ENCODE assay signal across 1 cellular context in the genomic region with DNA sequence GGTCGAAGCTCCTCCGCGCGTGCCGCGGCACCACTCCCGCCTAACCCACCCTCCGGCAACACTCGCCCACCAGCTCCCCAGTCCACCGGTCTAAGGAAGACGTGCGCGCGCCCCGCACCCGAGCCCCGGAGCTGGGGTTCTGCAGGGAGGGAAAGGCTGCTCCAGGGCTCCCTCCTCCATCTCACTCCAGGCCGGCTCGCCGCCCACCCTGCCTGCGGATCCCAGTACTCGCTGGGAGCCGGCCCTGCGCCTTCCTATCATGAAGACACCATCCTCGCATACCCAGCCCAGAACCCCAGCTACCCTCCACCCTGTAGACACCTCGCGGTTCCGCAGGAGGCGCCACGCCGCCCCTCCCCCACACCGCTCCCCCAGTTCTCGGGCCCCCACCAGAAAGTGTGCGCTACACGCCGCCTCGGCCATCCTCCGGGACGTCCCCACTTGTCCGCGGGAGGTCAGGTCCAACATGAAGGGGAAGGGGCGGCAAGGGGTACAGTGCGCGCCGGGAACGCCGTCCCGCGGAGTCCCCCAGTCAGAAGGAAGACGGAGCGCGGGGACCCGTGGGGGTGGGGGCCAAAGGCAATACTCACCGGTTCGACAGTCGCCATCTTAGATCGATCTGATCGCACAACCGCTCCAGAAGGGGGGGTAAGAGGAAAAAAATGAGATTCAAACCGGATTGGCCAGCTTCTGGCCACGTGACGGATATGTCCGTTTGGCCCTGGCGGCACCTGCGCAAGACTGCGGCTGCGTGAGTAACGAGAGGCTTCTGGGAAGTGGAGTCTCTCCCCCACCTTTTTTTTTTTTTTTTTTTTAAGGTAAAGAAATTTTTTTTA.
TF ChIP-seq lines count a peak whose summit lies in the region.

A gene with protein sequence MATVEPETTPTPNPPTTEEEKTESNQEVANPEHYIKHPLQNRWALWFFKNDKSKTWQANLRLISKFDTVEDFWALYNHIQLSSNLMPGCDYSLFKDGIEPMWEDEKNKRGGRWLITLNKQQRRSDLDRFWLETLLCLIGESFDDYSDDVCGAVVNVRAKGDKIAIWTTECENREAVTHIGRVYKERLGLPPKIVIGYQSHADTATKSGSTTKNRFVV (minus strand): TSS at position 629 of the 836 bp plus-strand sequence. CDS start 21 bp downstream, at position 608.

TF ChIP-seq in HepG2, 621 proteins besides CTCF, POLR2A, EP300 and RAD21 (continued from another document and continues in another):
- TF ChIP-seq, protein P1, sequence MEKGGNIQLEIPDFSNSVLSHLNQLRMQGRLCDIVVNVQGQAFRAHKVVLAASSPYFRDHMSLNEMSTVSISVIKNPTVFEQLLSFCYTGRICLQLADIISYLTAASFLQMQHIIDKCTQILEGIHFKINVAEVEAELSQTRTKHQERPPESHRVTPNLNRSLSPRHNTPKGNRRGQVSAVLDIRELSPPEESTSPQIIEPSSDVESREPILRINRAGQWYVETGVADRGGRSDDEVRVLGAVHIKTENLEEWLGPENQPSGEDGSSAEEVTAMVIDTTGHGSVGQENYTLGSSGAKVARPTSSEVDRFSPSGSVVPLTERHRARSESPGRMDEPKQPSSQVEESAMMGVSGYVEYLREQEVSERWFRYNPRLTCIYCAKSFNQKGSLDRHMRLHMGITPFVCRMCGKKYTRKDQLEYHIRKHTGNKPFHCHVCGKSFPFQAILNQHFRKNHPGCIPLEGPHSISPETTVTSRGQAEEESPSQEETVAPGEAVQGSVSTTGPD (CRISPR knock-in tag; IDR thresholded peaks at IDR 0.05), result no peak
- TF ChIP-seq, protein P2, sequence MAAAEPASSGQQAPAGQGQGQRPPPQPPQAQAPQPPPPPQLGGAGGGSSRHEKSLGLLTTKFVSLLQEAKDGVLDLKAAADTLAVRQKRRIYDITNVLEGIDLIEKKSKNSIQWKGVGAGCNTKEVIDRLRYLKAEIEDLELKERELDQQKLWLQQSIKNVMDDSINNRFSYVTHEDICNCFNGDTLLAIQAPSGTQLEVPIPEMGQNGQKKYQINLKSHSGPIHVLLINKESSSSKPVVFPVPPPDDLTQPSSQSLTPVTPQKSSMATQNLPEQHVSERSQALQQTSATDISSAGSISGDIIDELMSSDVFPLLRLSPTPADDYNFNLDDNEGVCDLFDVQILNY (CRISPR knock-in tag; conservative IDR thresholded peaks at IDR 0.05), result no peak
- 0 out of 2 replicates have a peak, but pooled peaks have one; percentile 23 for TF ChIP-seq ZNF224 (CRISPR knock-in tag; IDR thresholded peaks at IDR 0.05)
- no peak for TF ChIP-seq MATR3 (CRISPR knock-in tag; IDR thresholded peaks at IDR 0.05)
- TF ChIP-seq ADNP (CRISPR knock-in tag; IDR thresholded peaks at IDR 0.05), result no peak
- TF ChIP-seq, protein P3, sequence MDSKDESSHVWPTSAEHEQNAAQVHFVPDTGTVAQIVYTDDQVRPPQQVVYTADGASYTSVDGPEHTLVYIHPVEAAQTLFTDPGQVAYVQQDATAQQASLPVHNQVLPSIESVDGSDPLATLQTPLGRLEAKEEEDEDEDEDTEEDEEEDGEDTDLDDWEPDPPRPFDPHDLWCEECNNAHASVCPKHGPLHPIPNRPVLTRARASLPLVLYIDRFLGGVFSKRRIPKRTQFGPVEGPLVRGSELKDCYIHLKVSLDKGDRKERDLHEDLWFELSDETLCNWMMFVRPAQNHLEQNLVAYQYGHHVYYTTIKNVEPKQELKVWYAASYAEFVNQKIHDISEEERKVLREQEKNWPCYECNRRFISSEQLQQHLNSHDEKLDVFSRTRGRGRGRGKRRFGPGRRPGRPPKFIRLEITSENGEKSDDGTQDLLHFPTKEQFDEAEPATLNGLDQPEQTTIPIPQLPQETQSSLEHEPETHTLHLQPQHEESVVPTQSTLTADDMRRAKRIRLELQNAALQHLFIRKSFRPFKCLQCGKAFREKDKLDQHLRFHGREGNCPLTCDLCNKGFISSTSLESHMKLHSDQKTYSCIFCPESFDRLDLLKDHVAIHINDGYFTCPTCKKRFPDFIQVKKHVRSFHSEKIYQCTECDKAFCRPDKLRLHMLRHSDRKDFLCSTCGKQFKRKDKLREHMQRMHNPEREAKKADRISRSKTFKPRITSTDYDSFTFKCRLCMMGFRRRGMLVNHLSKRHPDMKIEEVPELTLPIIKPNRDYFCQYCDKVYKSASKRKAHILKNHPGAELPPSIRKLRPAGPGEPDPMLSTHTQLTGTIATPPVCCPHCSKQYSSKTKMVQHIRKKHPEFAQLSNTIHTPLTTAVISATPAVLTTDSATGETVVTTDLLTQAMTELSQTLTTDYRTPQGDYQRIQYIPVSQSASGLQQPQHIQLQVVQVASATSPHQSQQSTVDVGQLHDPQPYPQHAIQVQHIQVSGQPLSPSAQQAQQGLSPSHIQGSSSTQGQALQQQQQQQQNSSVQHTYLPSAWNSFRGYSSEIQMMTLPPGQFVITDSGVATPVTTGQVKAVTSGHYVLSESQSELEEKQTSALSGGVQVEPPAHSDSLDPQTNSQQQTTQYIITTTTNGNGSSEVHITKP (CRISPR knock-in tag; IDR thresholded peaks at IDR 0.05; ENCODE audit: low read depth), result 0 out of 2 replicates have a peak, but pooled peaks have one; percentile 27
- TF ChIP-seq ARHGAP35 (CRISPR knock-in tag; IDR thresholded peaks at IDR 0.05; ENCODE audit: borderline replicate concordance), result no peak
- peak; percentile 5; the same call in 1 of the 2 replicates for TF ChIP-seq ZNF546 (CRISPR knock-in tag; conservative IDR thresholded peaks at IDR 0.05)
- no peak for TF ChIP-seq ZNF264 (CRISPR knock-in tag; IDR thresholded peaks at IDR 0.05)
- no peak for TF ChIP-seq MXI1 (IDR thresholded peaks at IDR 0.05; ENCODE audit: borderline replicate concordance, low read depth, low read length)
- TF ChIP-seq TRIM24 (CRISPR knock-in tag; IDR thresholded peaks at IDR 0.05), result no peak
- TF ChIP-seq ZSCAN9 (CRISPR knock-in tag; IDR thresholded peaks at IDR 0.05; ENCODE audit: borderline replicate concordance), result no peak
- no peak for TF ChIP-seq ZNF296 (CRISPR knock-in tag; conservative IDR thresholded peaks at IDR 0.05)
- TF ChIP-seq NFYC (CRISPR knock-in tag; IDR thresholded peaks at IDR 0.05), result peak; percentile 87
- TF ChIP-seq, protein P4, sequence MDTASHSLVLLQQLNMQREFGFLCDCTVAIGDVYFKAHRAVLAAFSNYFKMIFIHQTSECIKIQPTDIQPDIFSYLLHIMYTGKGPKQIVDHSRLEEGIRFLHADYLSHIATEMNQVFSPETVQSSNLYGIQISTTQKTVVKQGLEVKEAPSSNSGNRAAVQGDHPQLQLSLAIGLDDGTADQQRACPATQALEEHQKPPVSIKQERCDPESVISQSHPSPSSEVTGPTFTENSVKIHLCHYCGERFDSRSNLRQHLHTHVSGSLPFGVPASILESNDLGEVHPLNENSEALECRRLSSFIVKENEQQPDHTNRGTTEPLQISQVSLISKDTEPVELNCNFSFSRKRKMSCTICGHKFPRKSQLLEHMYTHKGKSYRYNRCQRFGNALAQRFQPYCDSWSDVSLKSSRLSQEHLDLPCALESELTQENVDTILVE (CRISPR knock-in tag; IDR thresholded peaks at IDR 0.05), result 0 out of 2 replicates have a peak, but pooled peaks have one; percentile 41
- TF ChIP-seq ZNF468 (CRISPR knock-in tag; IDR thresholded peaks at IDR 0.05), result no peak
- TF ChIP-seq ZNF446 (CRISPR knock-in tag; IDR thresholded peaks at IDR 0.05), result no peak
- TF ChIP-seq, protein P5, sequence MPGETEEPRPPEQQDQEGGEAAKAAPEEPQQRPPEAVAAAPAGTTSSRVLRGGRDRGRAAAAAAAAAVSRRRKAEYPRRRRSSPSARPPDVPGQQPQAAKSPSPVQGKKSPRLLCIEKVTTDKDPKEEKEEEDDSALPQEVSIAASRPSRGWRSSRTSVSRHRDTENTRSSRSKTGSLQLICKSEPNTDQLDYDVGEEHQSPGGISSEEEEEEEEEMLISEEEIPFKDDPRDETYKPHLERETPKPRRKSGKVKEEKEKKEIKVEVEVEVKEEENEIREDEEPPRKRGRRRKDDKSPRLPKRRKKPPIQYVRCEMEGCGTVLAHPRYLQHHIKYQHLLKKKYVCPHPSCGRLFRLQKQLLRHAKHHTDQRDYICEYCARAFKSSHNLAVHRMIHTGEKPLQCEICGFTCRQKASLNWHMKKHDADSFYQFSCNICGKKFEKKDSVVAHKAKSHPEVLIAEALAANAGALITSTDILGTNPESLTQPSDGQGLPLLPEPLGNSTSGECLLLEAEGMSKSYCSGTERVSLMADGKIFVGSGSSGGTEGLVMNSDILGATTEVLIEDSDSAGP (CRISPR knock-in tag; IDR thresholded peaks at IDR 0.05; ENCODE audit: borderline replicate concordance), result peak; percentile 86
- no peak for TF ChIP-seq AHR (CRISPR knock-in tag; IDR thresholded peaks at IDR 0.05)
- TF ChIP-seq ZNF180 (CRISPR knock-in tag; IDR thresholded peaks at IDR 0.05; ENCODE audit: borderline replicate concordance, low read depth), result no peak
- TF ChIP-seq, protein P6, sequence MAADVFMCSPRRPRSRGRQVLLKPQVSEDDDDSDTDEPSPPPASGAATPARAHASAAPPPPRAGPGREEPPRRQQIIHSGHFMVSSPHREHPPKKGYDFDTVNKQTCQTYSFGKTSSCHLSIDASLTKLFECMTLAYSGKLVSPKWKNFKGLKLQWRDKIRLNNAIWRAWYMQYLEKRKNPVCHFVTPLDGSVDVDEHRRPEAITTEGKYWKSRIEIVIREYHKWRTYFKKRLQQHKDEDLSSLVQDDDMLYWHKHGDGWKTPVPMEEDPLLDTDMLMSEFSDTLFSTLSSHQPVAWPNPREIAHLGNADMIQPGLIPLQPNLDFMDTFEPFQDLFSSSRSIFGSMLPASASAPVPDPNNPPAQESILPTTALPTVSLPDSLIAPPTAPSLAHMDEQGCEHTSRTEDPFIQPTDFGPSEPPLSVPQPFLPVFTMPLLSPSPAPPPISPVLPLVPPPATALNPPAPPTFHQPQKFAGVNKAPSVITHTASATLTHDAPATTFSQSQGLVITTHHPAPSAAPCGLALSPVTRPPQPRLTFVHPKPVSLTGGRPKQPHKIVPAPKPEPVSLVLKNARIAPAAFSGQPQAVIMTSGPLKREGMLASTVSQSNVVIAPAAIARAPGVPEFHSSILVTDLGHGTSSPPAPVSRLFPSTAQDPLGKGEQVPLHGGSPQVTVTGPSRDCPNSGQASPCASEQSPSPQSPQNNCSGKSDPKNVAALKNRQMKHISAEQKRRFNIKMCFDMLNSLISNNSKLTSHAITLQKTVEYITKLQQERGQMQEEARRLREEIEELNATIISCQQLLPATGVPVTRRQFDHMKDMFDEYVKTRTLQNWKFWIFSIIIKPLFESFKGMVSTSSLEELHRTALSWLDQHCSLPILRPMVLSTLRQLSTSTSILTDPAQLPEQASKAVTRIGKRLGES (CRISPR knock-in tag; IDR thresholded peaks at IDR 0.05; ENCODE audit: borderline replicate concordance), result no peak
- TF ChIP-seq ZNF781 (CRISPR knock-in tag; IDR thresholded peaks at IDR 0.05; ENCODE audit: borderline replicate concordance, not compliant biosample characterization), result peak; percentile 74
- TF ChIP-seq ZNF7 (CRISPR knock-in tag; IDR thresholded peaks at IDR 0.05), result no peak
- no peak for TF ChIP-seq NFE2 (CRISPR knock-in tag; IDR thresholded peaks at IDR 0.05)
- peak; percentile 63 for TF ChIP-seq HOXA3 (CRISPR knock-in tag; IDR thresholded peaks at IDR 0.05)
- TF ChIP-seq ZNF570 (CRISPR knock-in tag; IDR thresholded peaks at IDR 0.05; ENCODE audit: borderline replicate concordance), result no peak
- TF ChIP-seq MED8 (CRISPR knock-in tag; IDR thresholded peaks at IDR 0.05; ENCODE audit: insufficient replicate concordance), result no peak
- TF ChIP-seq TEAD3 (CRISPR knock-in tag; optimal IDR thresholded peaks at IDR 0.05; ENCODE audit: borderline replicate concordance), result no peak
- no peak for TF ChIP-seq BCL6 (CRISPR knock-in tag; IDR thresholded peaks at IDR 0.05)
- no peak for TF ChIP-seq MBD4 (IDR thresholded peaks at IDR 0.05; ENCODE audit: borderline replicate concordance, low read length)
- no peak for TF ChIP-seq ZNF501 (CRISPR knock-in tag; IDR thresholded peaks at IDR 0.05)
- no peak for TF ChIP-seq ZNF652 (CRISPR knock-in tag; IDR thresholded peaks at IDR 0.05; ENCODE audit: borderline replicate concordance, low read depth)
- no peak for TF ChIP-seq POLR2AphosphoS2 (IDR thresholded peaks at IDR 0.05; ENCODE audit: low read depth, low read length)
- TF ChIP-seq FOXA1 (IDR thresholded peaks at IDR 0.05), result no peak
- no peak for TF ChIP-seq FOXA1 (CRISPR knock-in tag; IDR thresholded peaks at IDR 0.05)
- no peak for TF ChIP-seq DNMT3B (CRISPR knock-in tag; conservative IDR thresholded peaks at IDR 0.05)
- TF ChIP-seq ZNF772 (CRISPR knock-in tag; IDR thresholded peaks at IDR 0.05), result peak; percentile 76
- TF ChIP-seq ZNF792 (CRISPR knock-in tag; IDR thresholded peaks at IDR 0.05), result peak; percentile 6
- TF ChIP-seq ZBTB21 (CRISPR knock-in tag; IDR thresholded peaks at IDR 0.05), result no peak
- TF ChIP-seq PAX8 (CRISPR knock-in tag; IDR thresholded peaks at IDR 0.05; ENCODE audit: borderline replicate concordance), result no peak
- TF ChIP-seq, protein P7, sequence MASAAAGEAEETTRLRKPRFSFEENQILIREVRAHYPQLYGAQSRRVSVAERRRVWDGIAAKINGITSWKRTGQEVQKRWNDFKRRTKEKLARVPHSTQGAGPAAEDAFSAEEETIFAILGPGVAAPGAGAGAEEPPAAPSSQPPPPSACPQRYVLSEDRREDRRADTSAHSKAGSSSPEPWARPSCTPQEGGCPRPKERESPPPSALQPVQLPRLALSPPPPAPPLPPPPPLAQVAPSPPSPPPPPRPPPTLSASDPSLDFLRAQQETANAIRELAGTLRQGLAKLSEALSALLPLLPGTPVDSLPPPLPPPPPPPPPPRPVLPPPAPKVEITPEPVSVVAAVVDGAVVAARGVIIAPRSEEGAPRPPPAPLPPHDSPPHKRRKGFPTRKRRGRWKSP (CRISPR knock-in tag; IDR thresholded peaks at IDR 0.05), result no peak
- TF ChIP-seq ELF3 (CRISPR knock-in tag; IDR thresholded peaks at IDR 0.05), result peak; percentile 33; the same call in 1 of the 2 replicates
- TF ChIP-seq, protein P8, sequence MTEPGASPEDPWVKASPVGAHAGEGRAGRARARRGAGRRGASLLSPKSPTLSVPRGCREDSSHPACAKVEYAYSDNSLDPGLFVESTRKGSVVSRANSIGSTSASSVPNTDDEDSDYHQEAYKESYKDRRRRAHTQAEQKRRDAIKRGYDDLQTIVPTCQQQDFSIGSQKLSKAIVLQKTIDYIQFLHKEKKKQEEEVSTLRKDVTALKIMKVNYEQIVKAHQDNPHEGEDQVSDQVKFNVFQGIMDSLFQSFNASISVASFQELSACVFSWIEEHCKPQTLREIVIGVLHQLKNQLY (CRISPR knock-in tag; IDR thresholded peaks at IDR 0.05), result no peak; the same call in 1 of the 2 replicates
- TF ChIP-seq NR2F2 (IDR thresholded peaks at IDR 0.05; ENCODE audit: borderline replicate concordance, low read depth), result no peak
- TF ChIP-seq ZMAT3 (CRISPR knock-in tag; conservative IDR thresholded peaks at IDR 0.05), result no peak
- TF ChIP-seq HDAC6 (IDR thresholded peaks at IDR 0.05; ENCODE audit: low read depth, low read length), result no peak
